ENCODE assay signal across 1 cellular context in genomic region chr5:141617128-141617527, GRCh38.
TF ChIP-seq lines count a peak whose summit lies in the region.

No MANE protein-coding gene starts in this region.

TF ChIP-seq in liver, 16 proteins besides CTCF, POLR2A, EP300 and RAD21 (continued from another document):
- TF ChIP-seq ZBTB33 (IDR thresholded peaks at IDR 0.05): no peak
- TF ChIP-seq MAX (IDR thresholded peaks at IDR 0.05): no peak
- TF ChIP-seq FOXA2 (IDR thresholded peaks at IDR 0.05): no peak
- TF ChIP-seq ATF3 (IDR thresholded peaks at IDR 0.05): no peak
- no peak for TF ChIP-seq SP1 (IDR thresholded peaks at IDR 0.05)
- no peak for TF ChIP-seq NR2F2 (IDR thresholded peaks at IDR 0.05)
- TF ChIP-seq RXRA (IDR thresholded peaks at IDR 0.05): no peak
- no peak for TF ChIP-seq HNF4A (conservative IDR thresholded peaks at IDR 0.05)
- TF ChIP-seq TAF1 (conservative IDR thresholded peaks at IDR 0.05): no peak
